18 cellular contexts compared by ENCODE assay signal in genomic region chr6:110322151-110323003, GRCh38. TPM values are rescaled to one million over a fixed set of nuclear protein-coding genes. Genes with fewer than 3 reads are reported as not detected.
DNase-seq lines count a peak whose midpoint lies in the region; ATAC-seq and TF ChIP-seq lines count a peak whose summit lies in the region.
"Had no signal": no experiment of that assay in that cellular context is flagged by ENCODE, and none has a peak within 500 bp of the region (broad histone marks: within the 10 kb centered on the region; RNA-seq: fewer than 3 reads in every experiment).

No MANE protein-coding gene starts in this region.

- TF ChIP-seq CTCF in Loucy (conservative IDR thresholded peaks at IDR 0.05; ENCODE audit: low read length) (no peak), lower lobe of right lung (IDR thresholded peaks at IDR 0.05) (no peak)

- H3K4me2 ChIP-seq in Loucy (ENCODE audit: low read depth, low read length, poor library complexity, severe bottlenecking): no peak overlapping the region

- H3K27me3 ChIP-seq in Loucy (ENCODE audit: insufficient read depth, low read length, poor library complexity, severe bottlenecking): no peaks in the 10 kb centered on the region
- H3K27me3 ChIP-seq in lower lobe of right lung (ENCODE audit: low read depth): no peaks in the 10 kb centered on the region

- intact Hi-C loops in lower lobe of right lung (cut with DNase I) (no loop called here), sciatic nerve (cut with DNase I) (no loop called here)

- H3K4me3 ChIP-seq in Loucy (ENCODE audit: low read length, poor library complexity, severe bottlenecking) (no peak overlapping the region), lower lobe of right lung (no peak overlapping the region)
- H3K4me3 ChIP-seq: mucosa of descending colon, prostate gland had no signal

- H3K4me1 ChIP-seq in Loucy (ENCODE audit: insufficient read depth, low read length, poor library complexity, severe bottlenecking): peaks cover 23% of the 10 kb centered on the region
- H3K4me1 ChIP-seq in lower lobe of right lung: peaks cover 36% of the 10 kb centered on the region
- H3K4me1 ChIP-seq: prostate gland had no signal

- H3K79me2 ChIP-seq in Loucy (ENCODE audit: insufficient read depth, low read length): no peaks in the 10 kb centered on the region

- no peak overlapping the region for H3K9ac ChIP-seq in Loucy (ENCODE audit: low read depth, low read length, poor library complexity, severe bottlenecking)

- peak; percentile 40 to 53 for ATAC-seq in lower lobe of right lung
- ATAC-seq in sciatic nerve: no peak
- ATAC-seq: mucosa of descending colon had no signal

- H3K9me2 ChIP-seq in Loucy (replicated peaks; ENCODE audit: low read depth, low read length): no peaks in the 10 kb centered on the region

- H4K20me1 ChIP-seq in Loucy (ENCODE audit: insufficient read depth, low read length, poor library complexity, severe bottlenecking): no peaks in the 10 kb centered on the region

- no peaks in the 10 kb centered on the region for H3F3A ChIP-seq in Loucy (ENCODE audit: low read depth)

- H3K9me3 ChIP-seq in Loucy (ENCODE audit: insufficient read depth, low read depth, low read length) (no peaks in the 10 kb centered on the region), lower lobe of right lung (no peaks in the 10 kb centered on the region)
- H3K9me3 ChIP-seq: mucosa of descending colon, prostate gland had no signal

- H3K36me3 ChIP-seq in Loucy (ENCODE audit: insufficient read depth, low read length): no peaks in the 10 kb centered on the region
- no peaks in the 10 kb centered on the region for H3K36me3 ChIP-seq in lower lobe of right lung
- H3K36me3 ChIP-seq: prostate gland had no signal

- peak; percentile 80 for DNase-seq in SKM-1 treated with dmso at 0.1 percent for 144 hours (lab: John Stamatoyannopoulos, UW; ENCODE audit: unreplicated experiment)
- no peak for DNase-seq in lower lobe of right lung
- no peak for DNase-seq in activated CD8-positive, alpha-beta memory T cell treated with anti-CD3 and anti-CD28 coated beads, Interleukin-2, amount 50 U/mL, for 48 hours
- no peak for DNase-seq in sciatic nerve (ENCODE audit: low spot score)
- no peak for DNase-seq in NCI-H524 (lab: John Stamatoyannopoulos, UW)
- DNase-seq: activated CD4-positive, alpha-beta memory T cell treated with anti-CD3 and anti-CD28 coated beads, Interleukin-2, amount 10 ng/mL, durations not matched to agents 7 days and 5 days; activated gamma-delta T cell; effector CD4-positive, alpha-beta T cell; GOT3; mucosa of descending colon; NCI-H2171 treated with DMSO at 0.1 percent for 48 hours; stimulated activated CD8-positive, alpha-beta memory T cell treated with anti-CD3 and anti-CD28 coated beads, Interleukin-4, amount 100 ng/mL, for 48 hours had no signal

- peak overlapping the region; percentile 8 for H2AFZ ChIP-seq in Loucy (ENCODE audit: low read length)

- H3K27ac ChIP-seq in lower lobe of right lung: no peak overlapping the region
- peak overlapping the region; percentile 61 for H3K27ac ChIP-seq in temporal lobe (ENCODE audit: low read depth, low read length)
- H3K27ac ChIP-seq: C4-2B, prostate gland had no signal

RNA-seq across cellular contexts. Expression of gene METTL24, which starts 35.8 kb away (rescaled TPM):
- total RNA-seq in lower lobe of right lung (2.8 TPM), temporal lobe (0.98 TPM), sciatic nerve (2.7 TPM)
- total RNA-seq: activated CD4-positive, alpha-beta memory T cell treated with anti-CD3 and anti-CD28 coated beads, Interleukin-2, amount 10 ng/mL, durations not matched to agents 7 days and 5 days; LHCN-M2; T-helper 2 cell treated with Interferon-gamma antibody and Interleukin-4, amounts not matched to agents 100 ng/mL and 5 ng/mL, for 36 hours had no signal
